In genomic region chr7:68783671-68784070, GRCh38 we compare ENCODE assay signal across 18 cellular contexts.
"Had no signal": no experiment of that assay in that cellular context is flagged by ENCODE, and none has a peak within 500 bp of the region (broad histone marks: within the 10 kb centered on the region; RNA-seq: fewer than 3 reads in every experiment).

No MANE protein-coding gene starts in this region.

- ATAC-seq: body of pancreas; foreskin keratinocyte; lower lobe of right lung; stimulated activated memory B cell treated with anti-CD40 and anti-IgM and Interleukin-4, amounts not matched to agents 10 μg/mL and 1 μg/mL and 100 μg/mL, for 72 hours; T-cell had no signal

- H3K4me1 ChIP-seq: adrenal gland, body of pancreas, foreskin keratinocyte, lower lobe of right lung, parathyroid adenoma had no signal

- H3K27me3 ChIP-seq: adrenal gland, body of pancreas, foreskin keratinocyte had no signal

- H3K79me2 ChIP-seq: parathyroid adenoma had no signal

- DNase-seq: activated CD4-positive, alpha-beta T cell treated with anti-CD3 and anti-CD28 coated beads, Interleukin-2, amount 50 U/mL, for 48 hours; activated CD4-positive, CD25-positive, alpha-beta regulatory T cell treated with anti-CD3 and anti-CD28 coated beads, Interleukin-2, amount 50 U/mL, for 72 hours; activated effector memory CD4-positive, alpha-beta T cell treated with Interleukin-2 at 50 U/mL for 16 hours; activated naive CD4-positive, alpha-beta T cell treated with anti-CD3 and anti-CD28 coated beads, Interleukin-2, amount 50 U/mL, for 16 hours; adrenal gland; body of pancreas; central memory CD4-positive, alpha-beta T cell; cortex of kidney; effector CD8-positive, alpha-beta T cell; foreskin keratinocyte; glutamatergic neuron; lower lobe of right lung; naive B cell; stimulated activated CD4-positive, alpha-beta T cell treated with anti-CD3 and anti-CD28 coated beads, Interleukin-2, amount 100 ng/mL, for 48 hours; T-cell; T-helper 9 cell had no signal

- H3K27ac ChIP-seq: adrenal gland, body of pancreas, foreskin keratinocyte, lower lobe of right lung, parathyroid adenoma had no signal

- H2AFZ ChIP-seq: parathyroid adenoma had no signal

- H3K9ac ChIP-seq: parathyroid adenoma had no signal

- H3K4me3 ChIP-seq: adrenal gland, body of pancreas, lower lobe of right lung had no signal

- H3K9me3 ChIP-seq: adrenal gland, body of pancreas, lower lobe of right lung had no signal

- H3K36me3 ChIP-seq: adrenal gland, lower lobe of right lung had no signal
